ENCODE assay signal across 8 cellular contexts in the genomic region with DNA sequence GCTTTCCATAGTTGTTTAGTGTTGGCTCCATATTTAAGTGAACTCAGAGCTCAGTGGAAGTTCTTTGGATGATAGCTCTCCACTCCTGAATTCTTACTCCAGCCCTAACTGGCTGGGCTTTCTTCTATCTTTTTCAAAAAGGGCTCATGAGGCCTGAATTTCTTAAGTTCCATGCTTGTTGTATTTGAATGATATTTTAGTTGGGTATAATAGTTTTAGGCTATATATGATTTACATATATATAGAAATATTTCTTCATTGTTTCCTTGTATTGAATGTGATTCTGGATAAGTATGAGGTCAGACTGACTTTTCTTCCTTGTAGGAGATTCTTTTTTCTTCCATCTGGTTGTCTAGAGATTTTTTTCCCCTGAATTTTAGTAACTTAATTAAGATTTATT.
"Had no signal": no experiment of that assay in that cellular context is flagged by ENCODE, and none has a peak within 500 bp of the region (broad histone marks: within the 10 kb centered on the region; RNA-seq: fewer than 3 reads in every experiment).

No MANE protein-coding gene starts in this region.

- H3K9ac ChIP-seq: KMS-11 had no signal

- DNase-seq: IMR-90, Karpas-422, Kasumi-1, KBM-7, KG1 had no signal

- H3K4me2 ChIP-seq: KMS-11 had no signal

- FAIRE-seq: HTR-8/SVneo had no signal

- H3K27ac ChIP-seq: HL-60, KMS-11 had no signal
